In genomic region chr15:95987886-95988573, GRCh38 we compare ENCODE assay signal across 1 cellular context.
TF ChIP-seq lines count a peak whose summit lies in the region.

No MANE protein-coding gene starts in this region.

TF ChIP-seq in K562, 482 proteins besides CTCF, POLR2A, EP300 and RAD21 (continued from another document):
- TF ChIP-seq ZBTB40 (IDR thresholded peaks at IDR 0.05) (0 out of 2 replicates have a peak, but pooled peaks have one; percentile 30), ZBTB40 (CRISPR knock-in tag; IDR thresholded peaks at IDR 0.05) (no peak), NR2C2 (CRISPR knock-in tag; IDR thresholded peaks at IDR 0.05) (no peak), NR2C2 (tag; IDR thresholded peaks at IDR 0.05) (no peak), ZNF512 (tag; IDR thresholded peaks at IDR 0.05) (peak; percentile 78), HNRNPK (IDR thresholded peaks at IDR 0.05; ENCODE audit: low read depth, low read length, poor library complexity, severe bottlenecking) (peak; percentile 65), EHMT2 (IDR thresholded peaks at IDR 0.05) (peak; percentile 49; the same call in 1 of the 2 replicates), MTA2 (IDR thresholded peaks at IDR 0.05; ENCODE audit: low read depth) (0 out of 2 replicates have a peak, but pooled peaks have one; percentile 9)
